In the genomic region with DNA sequence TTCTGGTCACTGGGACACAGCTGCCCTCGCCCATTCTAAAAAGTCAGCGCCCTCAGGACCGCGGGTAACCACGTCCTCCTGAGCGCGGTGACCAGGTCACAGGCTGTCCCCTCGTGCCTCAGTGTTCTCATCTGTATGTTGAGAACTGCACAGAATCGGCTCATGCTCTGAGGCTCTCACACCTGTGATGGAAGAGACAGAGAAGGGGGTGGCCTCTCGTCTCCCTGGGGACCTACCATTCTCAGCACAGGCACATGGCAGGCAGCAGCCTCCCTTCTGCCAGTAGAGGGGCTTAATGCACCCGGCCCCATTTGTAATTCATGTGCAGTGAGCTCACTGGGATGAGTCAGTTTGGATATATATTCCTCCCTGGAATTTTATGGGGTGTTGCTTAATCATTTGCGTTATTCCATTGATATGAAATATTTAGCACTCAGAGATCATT, we compare ENCODE assay signal across 9 cellular contexts. TPM values are rescaled to one million over a fixed set of nuclear protein-coding genes. Genes with fewer than 3 reads are reported as not detected.
A peak's percentile ranks its signal among the peaks of the same experiment; 100 is the strongest.
DNase-seq lines count a peak whose midpoint lies in the region; ATAC-seq, FAIRE-seq and TF ChIP-seq lines count a peak whose summit lies in the region.
"Not testable (repeated sequence)": the region's sequence is repeated elsewhere in the genome, so short reads cannot be mapped to it uniquely, and the experiment has no call there.
"Had no signal": no experiment of that assay in that cellular context is flagged by ENCODE, and none has a peak within 500 bp of the region (broad histone marks: within the 10 kb centered on the region; RNA-seq: fewer than 3 reads in every experiment).

No MANE protein-coding gene starts in this region.

- intact Hi-C loops in ovary (cut with DNase I): loop anchor here in 1 of 4 donors (10.0 kb wide), 1 partner anchor 152 kb away; no protein-coding TSS in a partner anchor

- H3K9me3 ChIP-seq in ovary; thymus (ENCODE audit: control insufficient read depth): not testable (repeated sequence)

- H3K36me3 Mint-ChIP-seq in activated T-cell treated with anti-CD3 and anti-CD28 coated beads, Interleukin-2, amount 50 U/mL, for 4 hours (ENCODE audit: insufficient read depth): not testable (repeated sequence)

- H3K27me3 Mint-ChIP-seq in activated T-cell treated with anti-CD3 and anti-CD28 coated beads, Interleukin-2, amount 50 U/mL, for 4 hours (ENCODE audit: low read depth): not testable (repeated sequence)

- not testable (repeated sequence) for TF ChIP-seq EP300 in ovary (IDR thresholded peaks at IDR 0.05)

- not testable (repeated sequence) for H3K27me3 ChIP-seq in ovary; thymus (ENCODE audit: control insufficient read depth, insufficient read depth)

- WGBS in ovary, 3 donors: 0 to 3% (median 2%) methylated on average over 3 to 12 of the region's 12 CpGs
- WGBS in thymus: 6% methylated on average over 12 of the region's 12 CpGs

- peak overlapping the region; percentile 83 for H3K4me3 Mint-ChIP-seq in activated T-cell treated with anti-CD3 and anti-CD28 coated beads, Interleukin-2, amount 50 U/mL, for 4 hours

- DNase-seq in ELF-1 (ENCODE audit: low read depth, low spot score): peak; percentile 49
- peak; percentile 34 for DNase-seq in LoVo (ENCODE audit: low spot score)
- peak; percentile 60 for DNase-seq in RCC 7860 (ENCODE audit: low spot score)
- peak; percentile 18 for DNase-seq in activated T-cell treated with anti-CD3 and anti-CD28 coated beads, Interleukin-2, amount 50 U/mL, for 4 hours
- peak; percentile 7 for DNase-seq in effector CD4-positive, alpha-beta T cell
- DNase-seq in inferior parietal cortex (ENCODE audit: extremely low spot score): peak; percentile 16
- peak in 4 of 5 donors; percentile 21 to 56 (median 40) for DNase-seq in ovary

- H3K9me3 Mint-ChIP-seq in activated T-cell treated with anti-CD3 and anti-CD28 coated beads, Interleukin-2, amount 50 U/mL, for 4 hours: not testable (repeated sequence)

- not testable (repeated sequence) for H3K36me3 ChIP-seq in ovary; thymus (ENCODE audit: control insufficient read depth, insufficient read depth)

- not testable (repeated sequence) for H3K4me1 ChIP-seq in ovary (ENCODE audit: insufficient read depth); thymus (ENCODE audit: control insufficient read depth, insufficient read depth, low read length)

- peaks cover 20% of the 10 kb centered on the region for H3K4me1 Mint-ChIP-seq in activated T-cell treated with anti-CD3 and anti-CD28 coated beads, Interleukin-2, amount 50 U/mL, for 4 hours (ENCODE audit: low read depth)

- H3K4me3 ChIP-seq in ovary: peak overlapping the region; percentile 64
- peak overlapping the region; percentile 55 for H3K4me3 ChIP-seq in thymus (ENCODE audit: low read length)

- not testable (repeated sequence) for TF ChIP-seq POLR2A in ovary (IDR thresholded peaks at IDR 0.05)

- peak overlapping the region in 1 of 2 donors; percentile 95 for H3K27ac ChIP-seq in ovary
- not testable (repeated sequence) for H3K27ac ChIP-seq in thymus (ENCODE audit: low read depth)

- ATAC-seq in activated T-cell treated with anti-CD3 and anti-CD28 coated beads, Interleukin-2, amount 50 U/mL, for 4 hours: not testable (repeated sequence)

- FAIRE-seq in RCC 7860 (lab: Jason Lieb, UNC): not testable (repeated sequence)

- not testable (repeated sequence) for TF ChIP-seq CTCF in ovary (IDR thresholded peaks at IDR 0.05)

RNA-seq across cellular contexts. Expression of a gene that starts 51.9 kb away (rescaled TPM):
- not detected for total RNA-seq in activated T-cell treated with anti-CD3 and anti-CD28 coated beads, Interleukin-2, amount 50 U/mL, for 4 hours
- under 1 TPM in 1 of 7 donors, not detected in 6; 0.23 TPM for total RNA-seq in ovary
- polyA plus RNA-seq in ovary (not detected), thymus (0.21 TPM)
- total RNA-seq: lung microvascular endothelial cell had no signal

Comparison
In these comparisons a context has a peak if more than half of its experiments do, and no peak if none do; other contexts are left out.
1. DNase-seq: peak in every context shown above with its lines; median percentile 60 in RCC 7860; 49 in ELF-1; 40 in ovary; 34 in LoVo; 18 in activated T-cell treated with anti-CD3 and anti-CD28 coated beads, Interleukin-2, amount 50 U/mL, for 4 hours; 16 in inferior parietal cortex; 7 in effector CD4-positive, alpha-beta T cell.